8 cellular contexts compared by ENCODE assay signal in genomic region chr10:133309111-133309719, GRCh38. TPM values are rescaled to one million over a fixed set of nuclear protein-coding genes. Genes with fewer than 3 reads are reported as not detected.
DNase-seq lines count a peak whose midpoint lies in the region; ATAC-seq and TF ChIP-seq lines count a peak whose summit lies in the region.

No MANE protein-coding gene starts in this region.

- DNase-seq in NCI-H1105 treated with DMSO at 0.1 percent for 48 hours (lab: John Stamatoyannopoulos, UW) (peak; percentile 66), T-helper 22 cell (ENCODE audit: low read depth) (peak; percentile 87), astrocyte of the cerebellum (ENCODE audit: low read depth) (peak; percentile 71), hepatic stellate cell (ENCODE audit: low spot score) (peak; percentile 92), renal cortical epithelial cell (ENCODE audit: low read depth) (peak; percentile 70), NCI-H1694 (lab: John Stamatoyannopoulos, UW) (no peak)

- in situ Hi-C loops in astrocyte of the cerebellum (cut with HindIII; ENCODE audit: low sequenced_read_pairs) = no loop called here

- H3K4me3 ChIP-seq in GM12875 (ENCODE audit: low read depth, low read length) (peak overlapping the region; percentile 74), astrocyte of the cerebellum (ENCODE audit: low read depth, low read length) (peak overlapping the region; percentile 76)

- TF ChIP-seq CTCF in GM12875 (IDR thresholded peaks at IDR 0.05; ENCODE audit: borderline replicate concordance, insufficient read depth, low read depth, low read length) (no peak), astrocyte of the cerebellum (IDR thresholded peaks at IDR 0.05; ENCODE audit: low read depth, low read length, missing control alignments) (no peak)

- ATAC-seq in HG02759 (IDR thresholded peaks at IDR 0.05; ENCODE audit: unreplicated experiment) = peak; percentile 77

RNA-seq across cellular contexts. Expression of gene ZNF511, which starts 0.5 kb away (rescaled TPM):
- total RNA-seq in renal cortical epithelial cell = 14.6 and 38.6 TPM in 2 replicates

RNA-seq across cellular contexts. Expression of gene TUBGCP2, which starts 0.5 kb away (rescaled TPM):
- 76.0 and 77.1 TPM in 2 replicates for total RNA-seq in renal cortical epithelial cell

RNA-seq across cellular contexts. Expression of gene CALY, which starts 27.5 kb away (rescaled TPM):
- total RNA-seq in renal cortical epithelial cell = not detected in 2 replicates

RNA-seq across cellular contexts. Expression of gene ADAM8, which starts 32.5 kb away (rescaled TPM):
- total RNA-seq in renal cortical epithelial cell = 1.6 and 15.8 TPM in 2 replicates

RNA-seq across cellular contexts. Expression of gene PRAP1, which starts 38.0 kb away (rescaled TPM):
- total RNA-seq in renal cortical epithelial cell = not detected in 2 replicates
